16 cellular contexts compared by ENCODE assay signal in genomic region chr18:62763101-62763521, GRCh38. TPM values are rescaled to one million over a fixed set of nuclear protein-coding genes. Genes with fewer than 3 reads are reported as not detected.
DNase-seq lines count a peak whose midpoint lies in the region; ATAC-seq, FAIRE-seq and TF ChIP-seq lines count a peak whose summit lies in the region.
"Had no signal": no experiment of that assay in that cellular context is flagged by ENCODE, and none has a peak within 500 bp of the region (broad histone marks: within the 10 kb centered on the region; RNA-seq: fewer than 3 reads in every experiment).

No MANE protein-coding gene starts in this region.

- H3K4me1 ChIP-seq in neural progenitor cell: peaks cover 44% of the 10 kb centered on the region
- H3K4me1 ChIP-seq: Peyer's patch had no signal

- no peaks in the 10 kb centered on the region for H3K27me3 Mint-ChIP-seq in neural progenitor cell (ENCODE audit: insufficient read depth, low read depth)
- no peaks in the 10 kb centered on the region for H3K27me3 Mint-ChIP-seq in activated CD8-positive, alpha-beta T cell treated with anti-CD3 and anti-CD28 coated beads for 36 hours
- H3K27me3 Mint-ChIP-seq: IgD-negative memory B cell had no signal

- peaks cover 29% of the 10 kb centered on the region for H4K20me1 ChIP-seq in neural progenitor cell (ENCODE audit: low read depth)

- peaks cover 99% of the 10 kb centered on the region for H3K79me2 ChIP-seq in neural progenitor cell (ENCODE audit: low read depth)

- peaks cover 2% of the 10 kb centered on the region for H3K9me3 Mint-ChIP-seq in neural progenitor cell
- no peaks in the 10 kb centered on the region for H3K9me3 Mint-ChIP-seq in activated CD8-positive, alpha-beta T cell treated with anti-CD3 and anti-CD28 coated beads for 36 hours
- H3K9me3 Mint-ChIP-seq: neural crest cell had no signal

- no peak overlapping the region for H3K9ac ChIP-seq in neural progenitor cell
- H3K9ac ChIP-seq: BLaER1 treated with 17β-estradiol and CSF1 and Interleukin-3, amounts not matched to agents 10 nM and 100 nM had no signal

- peaks cover 13% of the 10 kb centered on the region for H3K36me3 Mint-ChIP-seq in neural progenitor cell
- H3K36me3 Mint-ChIP-seq in activated CD8-positive, alpha-beta T cell treated with anti-CD3 and anti-CD28 coated beads for 36 hours (ENCODE audit: low read depth): no peaks in the 10 kb centered on the region
- H3K36me3 Mint-ChIP-seq: IgD-negative memory B cell had no signal

- no peaks in the 10 kb centered on the region for H3K9me3 ChIP-seq in neural progenitor cell (ENCODE audit: low read depth)
- H3K9me3 ChIP-seq: Peyer's patch had no signal

- H3K4me2 ChIP-seq in neural progenitor cell: no peak overlapping the region
- H3K4me2 ChIP-seq: BLaER1 treated with 17β-estradiol and CSF1 and Interleukin-3, amounts not matched to agents 10 nM and 100 nM had no signal

- no peak overlapping the region for H3K27ac ChIP-seq in neural progenitor cell
- H3K27ac ChIP-seq: BLaER1 treated with 17β-estradiol and CSF1 and Interleukin-3, amounts not matched to agents 10 nM and 100 nM; Peyer's patch had no signal

- H3F3A ChIP-seq in neural progenitor cell (ENCODE audit: low read depth): peaks cover 9% of the 10 kb centered on the region

- peak; percentile 18 for FAIRE-seq in bronchial epithelial cell (lab: Jason Lieb, UNC)

- no peak overlapping the region for H3K4me3 ChIP-seq in bronchial epithelial cell (ENCODE audit: low read depth, low read length)
- H3K4me3 ChIP-seq in neural progenitor cell: no peak overlapping the region
- H3K4me3 ChIP-seq: BLaER1 treated with 17β-estradiol and CSF1 and Interleukin-3, amounts not matched to agents 10 nM and 100 nM; Peyer's patch had no signal

- POLR2A ChIA-PET in activated CD8-positive, alpha-beta T cell treated with anti-CD3 and anti-CD28 coated beads for 36 hours (lab: Charles Lee): no interaction called here

- peaks cover 49% of the 10 kb centered on the region for H3K4me1 Mint-ChIP-seq in neural progenitor cell
- H3K4me1 Mint-ChIP-seq in activated CD8-positive, alpha-beta T cell treated with anti-CD3 and anti-CD28 coated beads for 36 hours (ENCODE audit: low read depth): peaks cover 13% of the 10 kb centered on the region

- intact Hi-C loops in activated CD8-positive, alpha-beta T cell treated with anti-CD3 and anti-CD28 coated beads for 36 hours (cut with micrococcal nuclease): no loop called here

- DNase-seq in bronchial epithelial cell (ENCODE audit: low read depth) (peak; percentile 76), neural progenitor cell (ENCODE audit: low spot score) (no peak), NCI-H1092 treated with DMSO at 0.1 percent for 48 hours (lab: John Stamatoyannopoulos, UW) (no peak), retina (no peak)
- no peak for DNase-seq in activated CD8-positive, alpha-beta T cell treated with anti-CD3 and anti-CD28 coated beads for 36 hours
- DNase-seq: erythroblast; left ventricle myocardium superior; Peyer's patch; stimulated activated naive CD8-positive, alpha-beta T cell treated with anti-CD3 and anti-CD28 coated beads, Interleukin-15, Interleukin-2, amounts not matched to agents 100 U/mL and 50 U/mL, for 24 hours; T-helper 1 cell had no signal

- H3K27me3 ChIP-seq in bronchial epithelial cell (ENCODE audit: control insufficient read depth, insufficient read depth, low read length) (no peaks in the 10 kb centered on the region), neural progenitor cell (no peaks in the 10 kb centered on the region)
- H3K27me3 ChIP-seq: BLaER1 treated with 17β-estradiol and CSF1 and Interleukin-3, amounts not matched to agents 10 nM and 100 nM; Peyer's patch had no signal

- H3K4me3 Mint-ChIP-seq in neural progenitor cell: no peak overlapping the region
- H3K4me3 Mint-ChIP-seq in activated CD8-positive, alpha-beta T cell treated with anti-CD3 and anti-CD28 coated beads for 36 hours: no peak overlapping the region
- H3K4me3 Mint-ChIP-seq: IgD-negative memory B cell, neural crest cell had no signal

- peak overlapping the region; percentile 6 for H3K27ac Mint-ChIP-seq in neural progenitor cell
- H3K27ac Mint-ChIP-seq in activated CD8-positive, alpha-beta T cell treated with anti-CD3 and anti-CD28 coated beads for 36 hours: no peak overlapping the region
- H3K27ac Mint-ChIP-seq: IgD-negative memory B cell had no signal

- TF ChIP-seq CTCF in bronchial epithelial cell (IDR thresholded peaks at IDR 0.05; ENCODE audit: insufficient read depth, low read length, severe bottlenecking) (no peak), neural progenitor cell (IDR thresholded peaks at IDR 0.05) (no peak)
- no peak for TF ChIP-seq CTCF in activated CD8-positive, alpha-beta T cell treated with anti-CD3 and anti-CD28 coated beads for 36 hours (IDR thresholded peaks at IDR 0.05)

- no peak overlapping the region for H2AFZ ChIP-seq in neural progenitor cell (replicated peaks)

- H3K36me3 ChIP-seq in bronchial epithelial cell (ENCODE audit: control insufficient read depth, insufficient read depth, low read length) (no peaks in the 10 kb centered on the region), neural progenitor cell (no peaks in the 10 kb centered on the region)
- H3K36me3 ChIP-seq: Peyer's patch had no signal

- CTCF ChIA-PET in activated CD8-positive, alpha-beta T cell treated with anti-CD3 and anti-CD28 coated beads for 36 hours (lab: Charles Lee): no interaction called here

- ATAC-seq in GM18858 (IDR thresholded peaks at IDR 0.05; ENCODE audit: unreplicated experiment) (peak; percentile 69), HG03432 (IDR thresholded peaks at IDR 0.05; ENCODE audit: unreplicated experiment) (peak; percentile 55), SK-N-SH treated with all-trans-retinoic acid at 6 μM for 48 hours (no peak; the same call in 1 of the 3 replicates)
- ATAC-seq in activated CD8-positive, alpha-beta T cell treated with anti-CD3 and anti-CD28 coated beads for 36 hours: no peak
- ATAC-seq: left ventricle myocardium superior; stimulated activated naive CD8-positive, alpha-beta T cell treated with anti-CD3 and anti-CD28 coated beads, Interleukin-15, Interleukin-2, amounts not matched to agents 100 U/mL and 50 U/mL, for 24 hours had no signal

TF ChIP-seq in SK-N-SH treated with all-trans-retinoic acid at 6 μM for 48 hours, 23 proteins besides CTCF, POLR2A, EP300 and RAD21:
- TF ChIP-seq TCF4 (CRISPR knock-in tag; IDR thresholded peaks at IDR 0.05; ENCODE audit: borderline replicate concordance): no peak

RNA-seq across cellular contexts. Expression of gene PHLPP1, which starts 47.8 kb away (rescaled TPM):
- 3.4 and 5.6 TPM in 2 replicates for total RNA-seq in bronchial epithelial cell
- total RNA-seq in neural progenitor cell (ENCODE audit: low replicate concordance): 20.8 and 23.8 TPM in 2 replicates
- 1 to 10 TPM; 8.2 to 8.6 TPM for total RNA-seq in activated CD8-positive, alpha-beta T cell treated with anti-CD3 and anti-CD28 coated beads for 36 hours

Comparison
In these comparisons a context has a peak if more than half of its experiments do, and no peak if none do; other contexts are left out.
1. ATAC-seq: peak in GM18858 (single experiment) and HG03432 (single experiment); none in activated CD8-positive, alpha-beta T cell treated with anti-CD3 and anti-CD28 coated beads for 36 hours (single experiment) and SK-N-SH treated with all-trans-retinoic acid at 6 μM for 48 hours (single experiment).